ENCODE assay signal across 13 cellular contexts in genomic region chr3:107685383-107685782, GRCh38.
"Had no signal": no experiment of that assay in that cellular context is flagged by ENCODE, and none has a peak within 500 bp of the region (broad histone marks: within the 10 kb centered on the region; RNA-seq: fewer than 3 reads in every experiment).

No MANE protein-coding gene starts in this region.

- H3K27ac ChIP-seq: pancreas, stomach, thoracic aorta had no signal

- H3K4me3 ChIP-seq: adrenal gland, pancreas, stomach, thoracic aorta had no signal

- H3K9me3 ChIP-seq: adrenal gland, pancreas, stomach, thoracic aorta had no signal

- H3K36me3 ChIP-seq: adrenal gland, pancreas, stomach, thoracic aorta had no signal

- ATAC-seq: activated CD8-positive, alpha-beta T cell treated with anti-CD3 and anti-CD28 coated beads, Interleukin-2, amount 10 ng/mL, durations not matched to agents 7 days and 5 days; left ventricle myocardium superior; pancreas had no signal

- H3K27me3 ChIP-seq: adrenal gland, pancreas, stomach had no signal

- H3K4me3 Mint-ChIP-seq: activated T-helper 1 cell treated with anti-CD3 and anti-CD28 coated beads, Interleukin-12 subunit alpha, Interleukin-12 subunit beta, Interleukin-2, Interleukin-4 antibody, amounts not matched to agents 30 ng/mL and 10 ng/mL and 1 ng/mL, durations not matched to agents 14 hours and 24 hours and 36 hours had no signal

- H3K27ac Mint-ChIP-seq: activated CD8-positive, alpha-beta T cell treated with anti-CD3 and anti-CD28 coated beads, Interleukin-2, amount 10 ng/mL, durations not matched to agents 7 days and 5 days; activated T-helper 1 cell treated with anti-CD3 and anti-CD28 coated beads, Interleukin-12 subunit alpha, Interleukin-12 subunit beta, Interleukin-2, Interleukin-4 antibody, amounts not matched to agents 30 ng/mL and 10 ng/mL and 1 ng/mL, durations not matched to agents 14 hours and 24 hours and 36 hours had no signal

- H3K9me3 Mint-ChIP-seq: activated T-helper 1 cell treated with anti-CD3 and anti-CD28 coated beads, Interleukin-12 subunit alpha, Interleukin-12 subunit beta, Interleukin-2, Interleukin-4 antibody, amounts not matched to agents 30 ng/mL and 10 ng/mL and 1 ng/mL, durations not matched to agents 14 hours and 24 hours and 36 hours had no signal

- FAIRE-seq: kidney, pancreas had no signal

- DNase-seq: activated CD8-positive, alpha-beta memory T cell treated with anti-CD3 and anti-CD28 coated beads, Interleukin-2, amount 50 U/mL, for 48 hours; activated CD8-positive, alpha-beta T cell treated with anti-CD3 and anti-CD28 coated beads, Interleukin-2, amount 10 ng/mL, durations not matched to agents 7 days and 5 days; adrenal gland; cortex of kidney; effector CD8-positive, alpha-beta T cell; kidney; left ventricle myocardium superior; pancreas; stimulated activated CD4-positive, alpha-beta T cell treated with anti-CD3 and anti-CD28 coated beads, Interleukin-15, amount 100 ng/mL, for 24 hours; stimulated activated CD4-positive, alpha-beta T cell treated with anti-CD3 and anti-CD28 coated beads, Interleukin-4, amount 100 ng/mL, for 24 hours; stomach had no signal
